1 cellular context compared by ENCODE assay signal in the genomic region with DNA sequence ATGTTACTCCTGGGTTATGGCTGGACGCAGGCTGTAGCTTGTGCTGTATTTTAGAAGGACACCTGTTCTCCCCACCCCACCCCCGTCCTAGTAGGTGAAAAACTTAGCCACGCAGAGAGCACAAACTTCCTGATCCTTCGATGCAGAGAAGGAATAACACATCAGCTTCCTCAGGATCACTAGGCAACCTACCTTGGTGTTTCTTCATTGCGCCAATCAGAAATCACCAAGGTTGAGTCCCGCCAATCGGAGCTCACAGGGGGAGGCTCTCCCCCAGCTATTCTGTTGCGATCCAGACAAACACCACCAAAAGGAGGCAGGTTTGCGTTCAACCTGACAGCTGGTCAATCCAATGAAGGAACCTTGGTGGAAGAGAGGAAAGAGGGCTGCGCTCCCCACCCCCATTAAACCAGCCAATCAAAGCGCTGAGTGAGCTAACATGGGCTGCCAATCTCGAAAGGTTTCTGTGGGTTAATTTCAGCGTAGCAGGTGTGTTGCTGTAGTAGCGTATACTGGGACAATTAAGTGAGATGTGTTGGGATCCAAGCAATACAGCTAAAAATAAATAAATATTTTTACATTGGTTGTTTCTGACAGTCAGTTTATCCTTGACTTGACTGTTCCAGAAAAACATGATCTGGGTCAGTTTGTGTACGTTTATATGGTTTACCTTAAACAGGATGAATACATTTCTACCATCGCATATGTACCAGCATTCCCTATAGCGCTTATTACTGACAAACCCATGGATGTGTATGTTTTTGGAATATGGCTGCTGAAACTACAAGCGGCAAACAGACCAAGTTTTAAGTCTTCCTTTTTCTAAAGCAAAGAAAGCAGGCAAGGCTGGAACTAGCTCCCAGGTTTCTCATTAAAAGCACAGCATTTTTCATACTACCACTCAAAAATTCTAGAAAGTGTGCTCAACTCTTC.
TF ChIP-seq lines count a peak whose summit lies in the region.

A gene (minus strand): TSS at position 160 of the 933 bp plus-strand sequence. CDS start 2,316 bp downstream, outside the sequence.

TF ChIP-seq in GM23338, 12 proteins besides CTCF, POLR2A, EP300 and RAD21 (continued from another document):
- TF ChIP-seq, protein P1, sequence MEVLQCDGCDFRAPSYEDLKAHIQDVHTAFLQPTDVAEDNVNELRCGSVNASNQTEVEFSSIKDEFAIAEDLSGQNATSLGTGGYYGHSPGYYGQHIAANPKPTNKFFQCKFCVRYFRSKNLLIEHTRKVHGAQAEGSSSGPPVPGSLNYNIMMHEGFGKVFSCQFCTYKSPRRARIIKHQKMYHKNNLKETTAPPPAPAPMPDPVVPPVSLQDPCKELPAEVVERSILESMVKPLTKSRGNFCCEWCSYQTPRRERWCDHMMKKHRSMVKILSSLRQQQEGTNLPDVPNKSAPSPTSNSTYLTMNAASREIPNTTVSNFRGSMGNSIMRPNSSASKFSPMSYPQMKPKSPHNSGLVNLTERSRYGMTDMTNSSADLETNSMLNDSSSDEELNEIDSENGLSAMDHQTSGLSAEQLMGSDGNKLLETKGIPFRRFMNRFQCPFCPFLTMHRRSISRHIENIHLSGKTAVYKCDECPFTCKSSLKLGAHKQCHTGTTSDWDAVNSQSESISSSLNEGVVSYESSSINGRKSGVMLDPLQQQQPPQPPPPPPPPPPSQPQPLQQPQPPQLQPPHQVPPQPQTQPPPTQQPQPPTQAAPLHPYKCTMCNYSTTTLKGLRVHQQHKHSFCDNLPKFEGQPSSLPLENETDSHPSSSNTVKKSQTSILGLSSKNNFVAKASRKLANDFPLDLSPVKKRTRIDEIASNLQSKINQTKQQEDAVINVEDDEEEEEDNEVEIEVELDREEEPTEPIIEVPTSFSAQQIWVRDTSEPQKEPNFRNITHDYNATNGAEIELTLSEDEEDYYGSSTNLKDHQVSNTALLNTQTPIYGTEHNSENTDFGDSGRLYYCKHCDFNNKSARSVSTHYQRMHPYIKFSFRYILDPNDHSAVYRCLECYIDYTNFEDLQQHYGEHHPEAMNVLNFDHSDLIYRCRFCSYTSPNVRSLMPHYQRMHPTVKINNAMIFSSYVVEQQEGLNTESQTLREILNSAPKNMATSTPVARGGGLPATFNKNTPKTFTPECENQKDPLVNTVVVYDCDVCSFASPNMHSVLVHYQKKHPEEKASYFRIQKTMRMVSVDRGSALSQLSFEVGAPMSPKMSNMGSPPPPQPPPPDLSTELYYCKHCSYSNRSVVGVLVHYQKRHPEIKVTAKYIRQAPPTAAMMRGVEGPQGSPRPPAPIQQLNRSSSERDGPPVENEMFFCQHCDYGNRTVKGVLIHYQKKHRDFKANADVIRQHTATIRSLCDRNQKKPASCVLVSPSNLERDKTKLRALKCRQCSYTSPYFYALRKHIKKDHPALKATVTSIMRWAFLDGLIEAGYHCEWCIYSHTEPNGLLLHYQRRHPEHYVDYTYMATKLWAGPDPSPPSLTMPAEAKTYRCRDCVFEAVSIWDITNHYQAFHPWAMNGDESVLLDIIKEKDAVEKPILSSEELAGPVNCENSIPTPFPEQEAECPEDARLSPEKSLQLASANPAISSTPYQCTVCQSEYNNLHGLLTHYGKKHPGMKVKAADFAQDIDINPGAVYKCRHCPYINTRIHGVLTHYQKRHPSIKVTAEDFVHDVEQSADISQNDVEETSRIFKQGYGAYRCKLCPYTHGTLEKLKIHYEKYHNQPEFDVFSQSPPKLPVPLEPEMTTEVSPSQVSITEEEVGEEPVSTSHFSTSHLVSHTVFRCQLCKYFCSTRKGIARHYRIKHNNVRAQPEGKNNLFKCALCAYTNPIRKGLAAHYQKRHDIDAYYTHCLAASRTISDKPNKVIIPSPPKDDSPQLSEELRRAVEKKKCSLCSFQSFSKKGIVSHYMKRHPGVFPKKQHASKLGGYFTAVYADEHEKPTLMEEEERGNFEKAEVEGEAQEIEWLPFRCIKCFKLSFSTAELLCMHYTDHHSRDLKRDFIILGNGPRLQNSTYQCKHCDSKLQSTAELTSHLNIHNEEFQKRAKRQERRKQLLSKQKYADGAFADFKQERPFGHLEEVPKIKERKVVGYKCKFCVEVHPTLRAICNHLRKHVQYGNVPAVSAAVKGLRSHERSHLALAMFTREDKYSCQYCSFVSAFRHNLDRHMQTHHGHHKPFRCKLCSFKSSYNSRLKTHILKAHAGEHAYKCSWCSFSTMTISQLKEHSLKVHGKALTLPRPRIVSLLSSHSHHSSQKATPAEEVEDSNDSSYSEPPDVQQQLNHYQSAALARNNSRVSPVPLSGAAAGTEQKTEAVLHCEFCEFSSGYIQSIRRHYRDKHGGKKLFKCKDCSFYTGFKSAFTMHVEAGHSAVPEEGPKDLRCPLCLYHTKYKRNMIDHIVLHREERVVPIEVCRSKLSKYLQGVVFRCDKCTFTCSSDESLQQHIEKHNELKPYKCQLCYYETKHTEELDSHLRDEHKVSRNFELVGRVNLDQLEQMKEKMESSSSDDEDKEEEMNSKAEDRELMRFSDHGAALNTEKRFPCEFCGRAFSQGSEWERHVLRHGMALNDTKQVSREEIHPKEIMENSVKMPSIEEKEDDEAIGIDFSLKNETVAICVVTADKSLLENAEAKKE (CRISPR knock-in tag; IDR thresholded peaks at IDR 0.05), result no peak
